ENCODE assay signal across 9 cellular contexts in genomic region chr3:50251220-50251619, GRCh38. TPM values are rescaled to one million over a fixed set of nuclear protein-coding genes. Genes with fewer than 3 reads are reported as not detected.
A peak's percentile ranks its signal among the peaks of the same experiment; 100 is the strongest.
DNase-seq lines count a peak whose midpoint lies in the region; ATAC-seq, FAIRE-seq and TF ChIP-seq lines count a peak whose summit lies in the region.
"Had no signal": no experiment of that assay in that cellular context is flagged by ENCODE, and none has a peak within 500 bp of the region (broad histone marks: within the 10 kb centered on the region; RNA-seq: fewer than 3 reads in every experiment).

No MANE protein-coding gene starts in this region.

- no peaks in the 10 kb centered on the region for H3K9me3 ChIP-seq in K562 (replicated peaks; ENCODE audit: control insufficient read depth, insufficient read depth, low read depth, low read length)
- no peaks in the 10 kb centered on the region for H3K9me3 ChIP-seq in mesenchymal stem cell (ENCODE audit: control insufficient read depth, low read length)

- H3K4me2 ChIP-seq in K562 (ENCODE audit: insufficient read depth, low read length) (no peak overlapping the region), mesenchymal stem cell (ENCODE audit: low read length, poor library complexity, severe bottlenecking) (no peak overlapping the region)

- peaks cover 13% of the 10 kb centered on the region for H3K79me2 ChIP-seq in K562 (ENCODE audit: control insufficient read depth, insufficient read depth, low read length)

- no peak overlapping the region for H2BK15ac ChIP-seq in mesenchymal stem cell (ENCODE audit: low read depth, poor library complexity, severe bottlenecking)

- H3K4me1 ChIP-seq in K562 (replicated peaks in 1 of 2; ENCODE audit: control insufficient read depth in 2 of 2, insufficient read depth in 2 of 2, low read length in 2 of 2) (peaks cover 12 to 24% of the 10 kb centered on the region in 2 experiments), mesenchymal stem cell (ENCODE audit: control insufficient read depth, insufficient read depth, low read depth, low read length) (peaks cover 70% of the 10 kb centered on the region)

- in situ Hi-C loops in K562 (cut with MboI) = no loop called here

- TF ChIP-seq CTCF in K562 (IDR thresholded peaks at IDR 0.05 in 2 of 3, conservative IDR thresholded peaks at IDR 0.05 in 1 of 3; ENCODE audit: insufficient read depth in 2 of 3, low read depth in 1 of 3, low read length in 3 of 3) = no peak

- TF ChIP-seq EP300 in K562 (IDR thresholded peaks at IDR 0.05; ENCODE audit: low read length) = no peak

- H3K27me3 ChIP-seq in K562 (ENCODE audit: control insufficient read depth in 2 of 2, insufficient read depth in 2 of 2, low read length in 2 of 2) (no peaks in the 10 kb centered on the region), mesenchymal stem cell (ENCODE audit: control insufficient read depth in 1 of 2, insufficient read depth in 1 of 2, low read length in 2 of 2) (no peaks in the 10 kb centered on the region)

- FAIRE-seq in K562 (lab: Jason Lieb, UNC) = peak; percentile 69

- H4K8ac ChIP-seq in mesenchymal stem cell (ENCODE audit: low read length) = no peak overlapping the region

- H2BK120ac ChIP-seq in mesenchymal stem cell (ENCODE audit: low read depth, low read length) = no peak overlapping the region

- peaks cover 4% of the 10 kb centered on the region for H3K79me1 ChIP-seq in mesenchymal stem cell (replicated peaks; ENCODE audit: low read length, poor library complexity, severe bottlenecking)

- peak overlapping the region in 1 of 2 experiments; percentile 17 for H2BK12ac ChIP-seq in mesenchymal stem cell (ENCODE audit: low read length in 2 of 2)

- H4K91ac ChIP-seq in mesenchymal stem cell (ENCODE audit: low read length) = no peak overlapping the region

- H2AFZ ChIP-seq in K562 (ENCODE audit: low read depth, low read length) (no peak overlapping the region), mesenchymal stem cell (ENCODE audit: low read depth, low read length) (no peak overlapping the region)

- H3K36me3 ChIP-seq in K562 (ENCODE audit: control insufficient read depth, insufficient read depth, low read length) (peaks cover 11% of the 10 kb centered on the region; the same call in 2 of the 3 replicates), mesenchymal stem cell (ENCODE audit: control insufficient read depth in 1 of 2, insufficient read depth in 2 of 2, low read depth in 1 of 2, low read length in 2 of 2) (peaks cover 50 to 82% of the 10 kb centered on the region in 2 experiments)

- BruUV-seq in K562 (replicated peaks; lab: Mats Ljungman, UMichigan) = no TSS peak

- H2AK5ac ChIP-seq in mesenchymal stem cell (ENCODE audit: low read length, severe bottlenecking) = no peak overlapping the region

- H3K14ac ChIP-seq in mesenchymal stem cell (ENCODE audit: low read length in 2 of 2) = peak overlapping the region in 1 of 2 experiments; percentile 53

- no peak overlapping the region for H3K4ac ChIP-seq in mesenchymal stem cell (ENCODE audit: low read depth in 1 of 2, low read length in 2 of 2)

- CTCF ChIA-PET in K562 (lab: Yijun Ruan, JAX; ENCODE audit: low intra/inter-chr PET ratio) = no interaction called here

- H3K23ac ChIP-seq in mesenchymal stem cell (ENCODE audit: low read length in 2 of 2) = no peak overlapping the region

- H4K20me1 ChIP-seq in K562 (replicated peaks; ENCODE audit: control insufficient read depth, insufficient read depth, low read length) = no peaks in the 10 kb centered on the region

- H3K4me3 ChIP-seq in K562 = no peak overlapping the region
- no peak overlapping the region for H3K4me3 ChIP-seq in mesenchymal stem cell (ENCODE audit: insufficient read depth in 1 of 2, low read depth in 1 of 2, low read length in 2 of 2)

- no peak for TF ChIP-seq POLR2A in K562 (conservative IDR thresholded peaks at IDR 0.05)

- H3K9ac ChIP-seq in K562 (ENCODE audit: insufficient read depth in 1 of 2, low read depth in 2 of 2, low read length in 2 of 2) = peak overlapping the region in 1 of 2 experiments; percentile 78; a peak in 2 of 4 replicates
- H3K9ac ChIP-seq in mesenchymal stem cell (ENCODE audit: low read length) = peak overlapping the region; percentile 34

- no peaks in the 10 kb centered on the region for H3K9me1 ChIP-seq in K562 (ENCODE audit: control insufficient read depth, insufficient read depth, low read length)

- POLR2A ChIA-PET in K562 (lab: Yijun Ruan, JAX) = no interaction called here

- no peak overlapping the region for H2BK5ac ChIP-seq in mesenchymal stem cell (ENCODE audit: low read depth, low read length, poor library complexity, severe bottlenecking)

- peak; percentile 45 for DNase-seq in stimulated activated CD4-positive, alpha-beta T cell treated with anti-CD3 and anti-CD28 coated beads, Interleukin-12 subunit alpha, Interleukin-12 subunit beta, amount 100 ng/mL, for 4 hours
- no peak for DNase-seq in stimulated activated CD4-positive, alpha-beta T cell treated with anti-CD3 and anti-CD28 coated beads, Interleukin-2, amount 100 ng/mL, for 48 hours
- DNase-seq in K562 (ENCODE audit: extremely low read depth in 1 of 4, low spot score in 3 of 4) (peak in 3 of 4 experiments; percentile 33 to 50 (median 46)), mesenchymal stem cell (peak; percentile 63), iPS-NIHi11 (ENCODE audit: low spot score) (no peak), COR-L47 (lab: John Stamatoyannopoulos, UW) (no peak)
- DNase-seq: H7 had no signal

- no peak for TF ChIP-seq RAD21 in K562 (CRISPR knock-in tag; conservative IDR thresholded peaks at IDR 0.05 in 1 of 2, IDR thresholded peaks at IDR 0.05 in 1 of 2)

- H3K27ac ChIP-seq in K562 (ENCODE audit: extremely low read depth, low read depth, low read length) = no peak overlapping the region
- no peak overlapping the region for H3K27ac ChIP-seq in mesenchymal stem cell (ENCODE audit: low read length, poor library complexity, severe bottlenecking)

- ATAC-seq in K562 (no peak), HG02852 (IDR thresholded peaks at IDR 0.05; ENCODE audit: unreplicated experiment) (no peak), HG03342 (IDR thresholded peaks at IDR 0.05; ENCODE audit: unreplicated experiment) (no peak)

- intact Hi-C loops in K562 (cut with micrococcal nuclease) = no loop called here

- H3K18ac ChIP-seq in mesenchymal stem cell (ENCODE audit: low read depth in 1 of 2, low read length in 2 of 2) = peak overlapping the region in 1 of 2 experiments; percentile 13

- WGBS in K562 (ENCODE audit: insufficient coverage, low coverage, missing lambda C conversion rate) = 38% methylated on average over 5 of the region's 8 CpGs
- 71% methylated on average over 8 of the region's 8 CpGs for WGBS in mesenchymal stem cell

RNA-seq across cellular contexts. Expression of gene GNAI2, which starts 15.2 kb away (rescaled TPM):
- 32.6 and 87.4 TPM in 2 replicates for total RNA-seq in K562 (2011; cell fraction: chromatin; rRNA removed; ENCODE audit: low replicate concordance)
- total RNA-seq in K562 (2011; cell fraction: nucleolus; rRNA removed) = 69.2 and 80.9 TPM in 2 replicates
- 56.0 and 62.0 TPM in 2 replicates for total RNA-seq in K562 (2011; cell fraction: nucleoplasm; rRNA removed)
- total RNA-seq in K562 (2014; rRNA removed) = 41.0 and 53.8 TPM in 2 replicates
- 18.6 and 19.5 TPM in 2 replicates for total RNA-seq in K562 (2014; rRNA removed; fragmentation: Illumina TruSeq; extraction: Trizol)
- total RNA-seq in K562 (2015; rRNA removed; fragmentation: Illumina TruSeq; extraction: Trizol) = 41.1 and 42.7 TPM in 2 replicates
- total RNA-seq in K562 (2021) = 55.4 and 60.5 TPM in 2 replicates
- polyA plus RNA-seq in K562 (2011; rRNA removed) = 72.2 and 172 TPM in 2 replicates
- 128 and 171 TPM in 2 replicates for polyA plus RNA-seq in K562 (2011; cell fraction: cytosol; rRNA removed)
- polyA plus RNA-seq in K562 (2011; cell fraction: nucleus; rRNA removed) = 49.7 and 89.7 TPM in 2 replicates
- polyA plus RNA-seq in K562 (2012) = 64.5 and 84.8 TPM in 2 replicates
- 49.3 and 56.1 TPM in 2 replicates for polyA plus RNA-seq in K562 (2014; fragmentation: Illumina TruSeq; extraction: Trizol)
- 1 to 10 TPM; 1.1 to 2.5 TPM for polyA plus RNA-seq in K562 (2014; fragmentation: Nextera tagmentation; extraction: Ambion mirVana)
- polyA plus RNA-seq in K562 (2014; rRNA removed) = 41.4 and 51.2 TPM in 2 replicates
- 112 and 135 TPM in 2 replicates for polyA minus RNA-seq in K562 (2011; rRNA and poly(A)+ RNA removed)
- 34.5 and 65.7 TPM in 2 replicates for polyA minus RNA-seq in K562 (2011; cell fraction: cytosol; rRNA and poly(A)+ RNA removed)
- polyA minus RNA-seq in K562 (2011; cell fraction: nucleus; rRNA and poly(A)+ RNA removed) = 11.7 and 24.4 TPM in 2 replicates
- polyA plus RNA-seq in mesenchymal stem cell (2013, experiment 1 of 2) = 474 TPM
- polyA plus RNA-seq in mesenchymal stem cell (2013, experiment 2 of 2) = 480 TPM

RNA-seq across cellular contexts. Expression of gene SEMA3B, which starts 17.7 kb away (rescaled TPM):
- total RNA-seq in K562 (2011; cell fraction: chromatin; rRNA removed; ENCODE audit: low replicate concordance) = 7.6 and 22.1 TPM in 2 replicates
- total RNA-seq in K562 (2011; cell fraction: nucleolus; rRNA removed) = 12.1 and 17.2 TPM in 2 replicates
- total RNA-seq in K562 (2011; cell fraction: nucleoplasm; rRNA removed) = 4.6 and 11.0 TPM in 2 replicates
- total RNA-seq in K562 (2014; rRNA removed) (0.82 and 1.1 TPM in 2 replicates), K562 (2014; rRNA removed; fragmentation: Illumina TruSeq; extraction: Trizol) (0.13 and 0.18 TPM in 2 replicates), K562 (2015; rRNA removed; fragmentation: Illumina TruSeq; extraction: Trizol) (0.29 and 0.30 TPM in 2 replicates), K562 (2021) (1.8 and 2.2 TPM in 2 replicates)
- polyA plus RNA-seq in K562 (2011; rRNA removed) (1.3 and 2.5 TPM in 2 replicates), K562 (2014; fragmentation: Illumina TruSeq; extraction: Trizol) (0.27 and 0.37 TPM in 2 replicates), K562 (2014; fragmentation: Nextera tagmentation; extraction: Ambion mirVana) (under 1 TPM in 1 of 2 experiments, not detected in 1; 0.03 TPM), K562 (2014; rRNA removed) (1.7 and 2.3 TPM in 2 replicates)
- polyA plus RNA-seq in K562 (2011; cell fraction: cytosol; rRNA removed) = 1.5 and 2.7 TPM in 2 replicates
- polyA plus RNA-seq in K562 (2011; cell fraction: nucleus; rRNA removed) = 31.8 and 37.3 TPM in 2 replicates
- polyA plus RNA-seq in K562 (2012) = 1.3 and 4.7 TPM in 2 replicates
- 0.18 and 0.33 TPM in 2 replicates for polyA minus RNA-seq in K562 (2011; rRNA and poly(A)+ RNA removed)
- 3.0 and 5.2 TPM in 2 replicates for polyA minus RNA-seq in K562 (2011; cell fraction: cytosol; rRNA and poly(A)+ RNA removed)
- polyA minus RNA-seq in K562 (2011; cell fraction: nucleus; rRNA and poly(A)+ RNA removed) = 4.4 and 10.3 TPM in 2 replicates
- 4.7 TPM for polyA plus RNA-seq in mesenchymal stem cell (2013, experiment 1 of 2)
- 4.8 TPM for polyA plus RNA-seq in mesenchymal stem cell (2013, experiment 2 of 2)

RNA-seq across cellular contexts. Expression of gene LSMEM2, which starts 27.7 kb away (rescaled TPM):
- total RNA-seq in K562 (2011; cell fraction: chromatin; rRNA removed; ENCODE audit: low replicate concordance) = not detected in 2 replicates
- not detected in 2 replicates for total RNA-seq in K562 (2011; cell fraction: nucleolus; rRNA removed)
- not detected in 2 replicates for total RNA-seq in K562 (2011; cell fraction: nucleoplasm; rRNA removed)
- total RNA-seq in K562 (2014; rRNA removed) (not detected in 2 replicates), K562 (2014; rRNA removed; fragmentation: Illumina TruSeq; extraction: Trizol) (not detected in 2 replicates), K562 (2015; rRNA removed; fragmentation: Illumina TruSeq; extraction: Trizol) (not detected in 2 replicates), K562 (2021) (not detected in 2 replicates)
- polyA plus RNA-seq in K562 (2011; rRNA removed) (not detected in 2 replicates), K562 (2014; fragmentation: Illumina TruSeq; extraction: Trizol) (not detected in 2 replicates), K562 (2014; fragmentation: Nextera tagmentation; extraction: Ambion mirVana) (not detected), K562 (2014; rRNA removed) (not detected in 2 replicates)
- polyA plus RNA-seq in K562 (2011; cell fraction: cytosol; rRNA removed) = not detected in 2 replicates
- polyA plus RNA-seq in K562 (2011; cell fraction: nucleus; rRNA removed) = 0.10 TPM in 1 of 2 replicates, not detected in the other
- 0.08 and 0.12 TPM in 2 replicates for polyA plus RNA-seq in K562 (2012)
- not detected in 2 replicates for polyA minus RNA-seq in K562 (2011; rRNA and poly(A)+ RNA removed)
- polyA minus RNA-seq in K562 (2011; cell fraction: cytosol; rRNA and poly(A)+ RNA removed) = not detected in 2 replicates
- polyA minus RNA-seq in K562 (2011; cell fraction: nucleus; rRNA and poly(A)+ RNA removed) = not detected in 2 replicates
- not detected for polyA plus RNA-seq in mesenchymal stem cell (2013, experiment 1 of 2)
- not detected for polyA plus RNA-seq in mesenchymal stem cell (2013, experiment 2 of 2)

RNA-seq across cellular contexts. Expression of gene IFRD2, which starts 41.0 kb away (rescaled TPM):
- 134 and 435 TPM in 2 replicates for total RNA-seq in K562 (2011; cell fraction: chromatin; rRNA removed; ENCODE audit: low replicate concordance)
- 318 and 350 TPM in 2 replicates for total RNA-seq in K562 (2011; cell fraction: nucleolus; rRNA removed)
- total RNA-seq in K562 (2011; cell fraction: nucleoplasm; rRNA removed) = 152 and 197 TPM in 2 replicates
- 75.1 and 91.2 TPM in 2 replicates for total RNA-seq in K562 (2014; rRNA removed)
- total RNA-seq in K562 (2014; rRNA removed; fragmentation: Illumina TruSeq; extraction: Trizol) = 31.2 and 42.6 TPM in 2 replicates
- total RNA-seq in K562 (2015; rRNA removed; fragmentation: Illumina TruSeq; extraction: Trizol) = 54.4 and 57.2 TPM in 2 replicates
- total RNA-seq in K562 (2021) = 115 and 116 TPM in 2 replicates
- polyA plus RNA-seq in K562 (2011; rRNA removed) = 44.6 and 56.2 TPM in 2 replicates
- polyA plus RNA-seq in K562 (2011; cell fraction: cytosol; rRNA removed) = 47.8 and 103 TPM in 2 replicates
- 475 and 549 TPM in 2 replicates for polyA plus RNA-seq in K562 (2011; cell fraction: nucleus; rRNA removed)
- 69.2 and 72.6 TPM in 2 replicates for polyA plus RNA-seq in K562 (2012)
- 52.8 and 58.1 TPM in 2 replicates for polyA plus RNA-seq in K562 (2014; fragmentation: Illumina TruSeq; extraction: Trizol)
- 10 to 100 TPM; 30.5 to 41.0 TPM for polyA plus RNA-seq in K562 (2014; fragmentation: Nextera tagmentation; extraction: Ambion mirVana)
- 79.9 and 91.5 TPM in 2 replicates for polyA plus RNA-seq in K562 (2014; rRNA removed)
- polyA minus RNA-seq in K562 (2011; rRNA and poly(A)+ RNA removed) = 20.2 and 31.4 TPM in 2 replicates
- polyA minus RNA-seq in K562 (2011; cell fraction: cytosol; rRNA and poly(A)+ RNA removed) = 26.1 and 29.9 TPM in 2 replicates
- polyA minus RNA-seq in K562 (2011; cell fraction: nucleus; rRNA and poly(A)+ RNA removed) = 118 and 130 TPM in 2 replicates
- 24.4 TPM for polyA plus RNA-seq in mesenchymal stem cell (2013, experiment 1 of 2)
- 23.2 TPM for polyA plus RNA-seq in mesenchymal stem cell (2013, experiment 2 of 2)

RNA-seq across cellular contexts. Expression of gene SLC38A3, which starts 46.1 kb away (rescaled TPM):
- 0.99 and 3.1 TPM in 2 replicates for total RNA-seq in K562 (2011; cell fraction: chromatin; rRNA removed; ENCODE audit: low replicate concordance)
- total RNA-seq in K562 (2011; cell fraction: nucleolus; rRNA removed) = 1.6 and 3.8 TPM in 2 replicates
- 1.3 and 1.5 TPM in 2 replicates for total RNA-seq in K562 (2011; cell fraction: nucleoplasm; rRNA removed)
- total RNA-seq in K562 (2014; rRNA removed) (0.09 TPM in 1 of 2 replicates, not detected in the other), K562 (2014; rRNA removed; fragmentation: Illumina TruSeq; extraction: Trizol) (not detected in 2 replicates), K562 (2015; rRNA removed; fragmentation: Illumina TruSeq; extraction: Trizol) (not detected in 2 replicates), K562 (2021) (0.16 and 0.27 TPM in 2 replicates)
- polyA plus RNA-seq in K562 (2011; rRNA removed) (0.38 and 0.66 TPM in 2 replicates), K562 (2014; fragmentation: Illumina TruSeq; extraction: Trizol) (not detected in 2 replicates), K562 (2014; fragmentation: Nextera tagmentation; extraction: Ambion mirVana) (not detected), K562 (2014; rRNA removed) (not detected in 2 replicates)
- 0.47 and 0.52 TPM in 2 replicates for polyA plus RNA-seq in K562 (2011; cell fraction: cytosol; rRNA removed)
- polyA plus RNA-seq in K562 (2011; cell fraction: nucleus; rRNA removed) = 2.9 and 4.2 TPM in 2 replicates
- polyA plus RNA-seq in K562 (2012) = not detected in 2 replicates
- polyA minus RNA-seq in K562 (2011; rRNA and poly(A)+ RNA removed) = 0.46 and 0.57 TPM in 2 replicates
- polyA minus RNA-seq in K562 (2011; cell fraction: cytosol; rRNA and poly(A)+ RNA removed) = 0.29 and 1.1 TPM in 2 replicates
- 0.54 and 0.78 TPM in 2 replicates for polyA minus RNA-seq in K562 (2011; cell fraction: nucleus; rRNA and poly(A)+ RNA removed)
- 0.01 TPM for polyA plus RNA-seq in mesenchymal stem cell (2013, experiment 1 of 2)
- polyA plus RNA-seq in mesenchymal stem cell (2013, experiment 2 of 2) = 0.03 TPM

Comparison
In these comparisons a context has a peak if more than half of its experiments do, and no peak if none do; other contexts are left out.
1. DNase-seq: peak in stimulated activated CD4-positive, alpha-beta T cell treated with anti-CD3 and anti-CD28 coated beads, Interleukin-12 subunit alpha, Interleukin-12 subunit beta, amount 100 ng/mL, for 4 hours (single experiment), K562 (3 of 4) and mesenchymal stem cell (single experiment); none in stimulated activated CD4-positive, alpha-beta T cell treated with anti-CD3 and anti-CD28 coated beads, Interleukin-2, amount 100 ng/mL, for 48 hours (0 of 2), iPS-NIHi11 (single experiment) and COR-L47 (single experiment).